ENCODE assay signal across 25 cellular contexts in genomic region chr13:75123428-75123827, GRCh38.
"Had no signal": no experiment of that assay in that cellular context is flagged by ENCODE, and none has a peak within 500 bp of the region (broad histone marks: within the 10 kb centered on the region; RNA-seq: fewer than 3 reads in every experiment).

No MANE protein-coding gene starts in this region.

- H3K27me3 ChIP-seq: heart right ventricle, pancreas, sigmoid colon had no signal

- H3K4me3 ChIP-seq: heart right ventricle, lower lobe of right lung, pancreas, prostate gland, sigmoid colon, thoracic aorta had no signal

- H3K9me3 ChIP-seq: heart right ventricle, lower lobe of right lung, pancreas, prostate gland, sigmoid colon, thoracic aorta had no signal

- H3K4me1 ChIP-seq: foreskin keratinocyte, heart right ventricle, lower lobe of right lung, pancreas, prostate gland, sigmoid colon had no signal

- H3K36me3 ChIP-seq: heart right ventricle, lower lobe of right lung, pancreas, prostate gland, sigmoid colon, thoracic aorta had no signal

- H3K27ac ChIP-seq: foreskin keratinocyte, heart right ventricle, lower lobe of right lung, pancreas, prostate gland, sigmoid colon, thoracic aorta had no signal

- ATAC-seq: activated CD4-positive, alpha-beta T cell treated with anti-CD3 and anti-CD28 coated beads for 36 hours; activated CD8-positive, alpha-beta memory T cell treated with anti-CD3 and anti-CD28 coated beads, Interleukin-2, amount 10 ng/mL, durations not matched to agents 7 days and 5 days; activated CD8-positive, alpha-beta T cell treated with anti-CD3 and anti-CD28 coated beads, Interleukin-2, amount 10 ng/mL, durations not matched to agents 7 days and 5 days; activated naive CD8-positive, alpha-beta T cell treated with anti-CD3 and anti-CD28 coated beads, Interleukin-2, amount 50 U/mL, for 24 hours; esophagus mucosa; foreskin keratinocyte; lower lobe of right lung; naive thymus-derived CD8-positive, alpha-beta T cell; pancreas; stimulated activated effector memory CD8-positive, alpha-beta T cell treated with anti-CD3 and anti-CD28 coated beads, Interleukin-12 subunit alpha, Interleukin-12 subunit beta, amount 100 ng/mL, for 72 hours had no signal

- DNase-seq: activated CD4-positive, alpha-beta T cell treated with anti-CD3 and anti-CD28 coated beads for 36 hours; activated CD4-positive, CD25-positive, alpha-beta regulatory T cell; activated CD8-positive, alpha-beta memory T cell treated with anti-CD3 and anti-CD28 coated beads, Interleukin-2, amount 10 ng/mL, durations not matched to agents 7 days and 5 days; activated CD8-positive, alpha-beta T cell treated with anti-CD3 and anti-CD28 coated beads, Interleukin-2, amount 10 ng/mL, durations not matched to agents 7 days and 5 days; activated naive CD8-positive, alpha-beta T cell treated with anti-CD3 and anti-CD28 coated beads, Interleukin-2, amount 50 U/mL, for 24 hours; activated T-cell treated with anti-CD3 and anti-CD28 coated beads, Interleukin-2, amount 50 U/mL, for 48 hours; amygdala; central memory CD4-positive, alpha-beta T cell; endodermal cell; foreskin keratinocyte; heart right ventricle; lower lobe of right lung; mesenchymal stem cell; naive thymus-derived CD8-positive, alpha-beta T cell; nucleus accumbens; pancreas; retina; sigmoid colon; small intestine; stimulated activated CD4-positive, alpha-beta T cell treated with anti-CD3 and anti-CD28 coated beads, Interleukin-4, amount 100 ng/mL, for 24 hours; trophoblast cell had no signal
